ENCODE assay signal across 14 cellular contexts in the genomic region with DNA sequence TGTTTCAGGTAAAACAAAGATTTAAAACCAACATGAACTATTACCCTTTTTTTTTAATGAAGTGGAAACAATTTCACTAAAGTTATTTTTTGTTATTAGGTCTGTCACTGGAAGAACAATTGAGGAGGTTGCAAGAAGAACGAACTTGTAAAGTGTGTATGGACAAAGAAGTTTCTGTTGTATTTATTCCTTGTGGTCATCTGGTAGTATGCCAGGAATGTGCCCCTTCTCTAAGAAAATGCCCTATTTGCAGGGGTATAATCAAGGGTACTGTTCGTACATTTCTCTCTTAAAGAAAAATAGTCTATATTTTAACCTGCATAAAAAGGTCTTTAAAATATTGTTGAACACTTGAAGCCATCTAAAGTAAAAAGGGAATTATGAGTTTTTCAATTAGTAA. TPM values are rescaled to one million over a fixed set of nuclear protein-coding genes. Genes with fewer than 3 reads are reported as not detected.
DNase-seq lines count a peak whose midpoint lies in the region; TF ChIP-seq lines count a peak whose summit lies in the region.
"Had no signal": no experiment of that assay in that cellular context is flagged by ENCODE, and none has a peak within 500 bp of the region (broad histone marks: within the 10 kb centered on the region; RNA-seq: fewer than 3 reads in every experiment).

No MANE protein-coding gene starts in this region.

- H3K4me3 ChIP-seq in right atrium auricular region = no peak overlapping the region

- CTCF ChIA-PET in Calu3 (lab: Charles Lee) = no interaction called here

- H3K9me3 Mint-ChIP-seq in Calu3 (ENCODE audit: low read depth, unreplicated experiment) = no peaks in the 10 kb centered on the region
- H3K9me3 Mint-ChIP-seq: CD4-positive, alpha-beta T cell had no signal

- H3K36me3 ChIP-seq in right atrium auricular region = peaks cover 50% of the 10 kb centered on the region

- peaks cover 20% of the 10 kb centered on the region for H3K36me3 Mint-ChIP-seq in Calu3 (ENCODE audit: insufficient read depth, unreplicated experiment)

- peaks cover 9% of the 10 kb centered on the region for H3K4me1 Mint-ChIP-seq in Calu3 (ENCODE audit: low read depth, unreplicated experiment)
- H3K4me1 Mint-ChIP-seq: B cell had no signal

- H3K4me3 Mint-ChIP-seq in Calu3 (ENCODE audit: low read depth, unreplicated experiment) = no peak overlapping the region
- H3K4me3 Mint-ChIP-seq: B cell; CD4-positive, alpha-beta T cell had no signal

- H3K27ac Mint-ChIP-seq in Calu3 (ENCODE audit: unreplicated experiment) = no peak overlapping the region
- H3K27ac Mint-ChIP-seq: B cell; CD4-positive, alpha-beta T cell had no signal

- no peak overlapping the region for H3K27ac ChIP-seq in right atrium auricular region
- H3K27ac ChIP-seq: HL-60 had no signal

- H3K9me3 ChIP-seq in right atrium auricular region = no peaks in the 10 kb centered on the region

- intact Hi-C loops in Calu3 (cut with micrococcal nuclease; ENCODE audit: unreplicated experiment) = no loop called here

- DNase-seq in COLO829 (ENCODE audit: low spot score) (peak; percentile 83), Calu3 (no peak), astrocyte of the hippocampus (ENCODE audit: low read depth, low spot score) (peak; percentile 57), foreskin melanocyte (peak; percentile 88), right atrium auricular region (ENCODE audit: low spot score) (no peak), iPS-NIHi11 (ENCODE audit: low spot score) (no peak), HCEC 1CT (no peak)
- DNase-seq: C1 segment of cervical spinal cord; CD4-positive, alpha-beta T cell; COR-L47; DMS53; GF-D8 had no signal

- TSS peak; percentile 40 for BruUV-seq in Calu3 (replicated peaks; lab: Mats Ljungman, UMichigan)

- H3K27me3 Mint-ChIP-seq in Calu3 (ENCODE audit: unreplicated experiment) = no peaks in the 10 kb centered on the region
- H3K27me3 Mint-ChIP-seq: B cell; CD4-positive, alpha-beta T cell had no signal

- no peak for TF ChIP-seq CTCF in Calu3 (IDR thresholded peaks at IDR 0.05; ENCODE audit: unreplicated experiment)
- TF ChIP-seq CTCF in right atrium auricular region (IDR thresholded peaks at IDR 0.05) = no peak

- H3K4me1 ChIP-seq in right atrium auricular region = no peaks in the 10 kb centered on the region

- H3K27me3 ChIP-seq in right atrium auricular region = no peaks in the 10 kb centered on the region

RNA-seq across cellular contexts. Expression of a gene that starts 30.9 kb away (rescaled TPM):
- total RNA-seq in Calu3 (2022) = 28.3 and 32.6 TPM in 2 replicates
- 10 to 100 TPM; 31.5 to 36.8 TPM for total RNA-seq in right atrium auricular region

Comparison
In these comparisons a context has a peak if more than half of its experiments do, and no peak if none do; other contexts are left out.
1. DNase-seq: peak in COLO829 (single experiment), astrocyte of the hippocampus (single experiment) and foreskin melanocyte (single experiment); none in Calu3 (single experiment), right atrium auricular region (single experiment), iPS-NIHi11 (single experiment) and HCEC 1CT (single experiment).